In the genomic region with DNA sequence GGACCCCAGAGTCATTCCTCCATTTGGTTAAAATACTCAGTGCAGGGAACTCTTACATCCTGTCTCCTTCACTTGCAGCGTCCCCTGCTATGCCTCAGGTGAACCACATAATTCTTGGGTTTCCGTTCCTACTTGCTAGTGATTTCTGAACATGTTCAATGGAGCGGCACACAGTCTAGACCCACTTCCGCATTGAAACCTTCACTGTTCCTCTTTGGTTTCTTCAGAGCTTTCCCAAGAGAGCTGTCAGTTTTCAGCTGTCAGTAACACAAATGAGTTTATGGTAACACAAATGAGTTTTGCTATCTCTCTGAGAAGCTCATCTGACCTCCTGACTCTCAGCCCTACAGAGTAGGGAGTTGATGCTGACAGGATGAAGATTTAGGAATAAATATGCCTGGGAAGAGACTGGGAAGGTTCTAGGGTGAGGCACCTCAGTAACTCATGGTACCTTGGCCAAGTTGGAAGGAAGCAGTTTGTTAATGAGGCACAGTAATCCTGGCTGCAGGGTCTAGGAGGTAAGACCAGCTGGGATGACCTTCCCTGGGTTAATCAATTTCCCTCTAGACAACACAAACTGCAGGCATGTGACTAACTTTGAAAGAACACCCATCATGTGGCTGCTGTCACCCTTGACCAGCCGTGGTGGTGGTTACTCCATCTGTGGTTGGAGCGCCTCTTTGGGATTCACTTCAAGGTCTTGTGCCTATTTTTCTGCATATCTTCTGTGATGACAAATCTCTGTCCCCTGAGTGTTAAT, we compare ENCODE assay signal across 1 cellular context.
TF ChIP-seq lines count a peak whose summit lies in the region.

No MANE protein-coding gene starts in this region.

TF ChIP-seq in WTC11, 78 proteins besides CTCF, POLR2A, EP300 and RAD21 (continued from another document):
- TF ChIP-seq SMAD3 (CRISPR knock-in tag; IDR thresholded peaks at IDR 0.05; ENCODE audit: borderline replicate concordance) (no peak), NR2C2 (CRISPR knock-in tag; IDR thresholded peaks at IDR 0.05) (no peak), EMX1 (CRISPR knock-in tag; IDR thresholded peaks at IDR 0.05) (no peak), AR (CRISPR knock-in tag; IDR thresholded peaks at IDR 0.05) (no peak), MYBL2 (CRISPR knock-in tag; IDR thresholded peaks at IDR 0.05) (no peak), JUN (CRISPR knock-in tag; IDR thresholded peaks at IDR 0.05) (no peak), ZNF232 (CRISPR knock-in tag; IDR thresholded peaks at IDR 0.05) (no peak), ZNF425 (CRISPR knock-in tag; conservative IDR thresholded peaks at IDR 0.05) (no peak), ARID4B (CRISPR knock-in tag; IDR thresholded peaks at IDR 0.05; ENCODE audit: borderline replicate concordance) (no peak), FOXP1 (CRISPR knock-in tag; IDR thresholded peaks at IDR 0.05; ENCODE audit: borderline replicate concordance) (no peak), IRF1 (CRISPR knock-in tag; IDR thresholded peaks at IDR 0.05) (no peak)
